In genomic region chr9:6630502-6631206, GRCh38 we compare ENCODE assay signal across 12 cellular contexts. TPM values are rescaled to one million over a fixed set of nuclear protein-coding genes. Genes with fewer than 3 reads are reported as not detected.
A peak's percentile ranks its signal among the peaks of the same experiment; 100 is the strongest.
DNase-seq lines count a peak whose midpoint lies in the region; ATAC-seq, FAIRE-seq and TF ChIP-seq lines count a peak whose summit lies in the region.
"Had no signal": no experiment of that assay in that cellular context is flagged by ENCODE, and none has a peak within 500 bp of the region (broad histone marks: within the 10 kb centered on the region; RNA-seq: fewer than 3 reads in every experiment).

No MANE protein-coding gene starts in this region.

- no peaks in the 10 kb centered on the region for H3K27me3 ChIP-seq in keratinocyte (ENCODE audit: control insufficient read depth, extremely low read depth, insufficient read depth, low read length)
- H3K27me3 ChIP-seq: SJCRH30 had no signal

- H3K4me3 ChIP-seq in keratinocyte (ENCODE audit: control insufficient read depth in 2 of 3, extremely low read depth in 1 of 3, insufficient read depth in 2 of 3, low read depth in 1 of 3, low read length in 3 of 3) = no peak overlapping the region
- H3K4me3 ChIP-seq: SJCRH30 had no signal

- dilution Hi-C loops in keratinocyte (cut with MboI; ENCODE audit: extremely low pct_ligation_motif_present, low sequenced_read_pairs) = no loop called here

- H3K4me1 ChIP-seq in keratinocyte (ENCODE audit: control insufficient read depth, extremely low read depth, insufficient read depth, low read length) = peaks cover 23% of the 10 kb centered on the region
- H3K4me1 ChIP-seq: SJCRH30 had no signal

- peak overlapping the region; percentile 65 for H3K27ac ChIP-seq in keratinocyte (ENCODE audit: control insufficient read depth, insufficient read depth, low read length)
- H3K27ac ChIP-seq: neutrophil, SJCRH30 had no signal

- H3K79me2 ChIP-seq in keratinocyte (ENCODE audit: control insufficient read depth, insufficient read depth, low read length) = no peaks in the 10 kb centered on the region

- TF ChIP-seq CTCF in GM20000 (IDR thresholded peaks at IDR 0.05; ENCODE audit: extremely low read depth, missing control alignments) (no peak), keratinocyte (optimal IDR thresholded peaks at IDR 0.05 in 1 of 3, IDR thresholded peaks at IDR 0.05 in 1 of 3, conservative IDR thresholded peaks at IDR 0.05 in 1 of 3; ENCODE audit: extremely low read depth in 1 of 3, insufficient read depth in 2 of 3, low read length in 3 of 3) (no peak)

- H3K4me2 ChIP-seq in keratinocyte (ENCODE audit: control insufficient read depth, extremely low read depth, insufficient read depth, low read depth, low read length) = peak overlapping the region; percentile 11

- no peak overlapping the region for H2AFZ ChIP-seq in keratinocyte (ENCODE audit: control insufficient read depth, low read length)

- H3K9me3 ChIP-seq in keratinocyte (ENCODE audit: control insufficient read depth, low read depth, low read length) = no peaks in the 10 kb centered on the region
- H3K9me3 ChIP-seq: neutrophil, SJCRH30 had no signal

- no peak for FAIRE-seq in keratinocyte (lab: Jason Lieb, UNC)

- no peak overlapping the region for H3K9ac ChIP-seq in keratinocyte (ENCODE audit: control insufficient read depth, extremely low read depth, insufficient read depth, low read length)

- no peaks in the 10 kb centered on the region for H4K20me1 ChIP-seq in keratinocyte (ENCODE audit: control insufficient read depth, extremely low read depth, insufficient read depth, low read length)

- ATAC-seq in GM18499 (IDR thresholded peaks at IDR 0.05; ENCODE audit: insufficient read depth, unreplicated experiment) (peak; percentile 37), HG03342 (IDR thresholded peaks at IDR 0.05; ENCODE audit: unreplicated experiment) (peak; percentile 59), HG03175 (IDR thresholded peaks at IDR 0.05; ENCODE audit: unreplicated experiment) (no peak), GM21717 (IDR thresholded peaks at IDR 0.05; ENCODE audit: unreplicated experiment) (no peak)

- no peaks in the 10 kb centered on the region for H3K9me1 ChIP-seq in keratinocyte (ENCODE audit: control insufficient read depth, extremely low read depth, insufficient read depth, low read length)

- no peaks in the 10 kb centered on the region for H3K36me3 ChIP-seq in keratinocyte (ENCODE audit: control insufficient read depth in 2 of 2, extremely low read depth in 1 of 2, insufficient read depth in 2 of 2, low read length in 2 of 2)
- H3K36me3 ChIP-seq: neutrophil, SJCRH30 had no signal

- DNase-seq in GM20000 (ENCODE audit: low spot score) = peak; percentile 54
- DNase-seq in keratinocyte (ENCODE audit: low read depth, low spot score) = no peak
- no peak for DNase-seq in activated CD4-positive, alpha-beta T cell treated with anti-CD3 and anti-CD28 coated beads, Interleukin-2, amount 50 U/mL, for 4 hours
- no peak for DNase-seq in NCI-H2081 (lab: John Stamatoyannopoulos, UW)
- DNase-seq: cortex of kidney, NCI-H1694, SJCRH30 had no signal

RNA-seq across cellular contexts. Expression of gene GLDC, which starts 14.9 kb away (rescaled TPM):
- polyA plus RNA-seq in keratinocyte = 0.64 to 1.1 TPM (median 0.69 TPM) in 3 replicates
- not detected for polyA plus RNA-seq in keratinocyte (2011; ENCODE audit: low read depth)
- polyA plus RNA-seq in keratinocyte (2011; cell fraction: cytosol; rRNA removed) = 0.38 and 0.97 TPM in 2 replicates
- polyA plus RNA-seq in keratinocyte (2011; cell fraction: nucleus; rRNA removed) = 0.71 and 0.99 TPM in 2 replicates
- 0.92 TPM in 1 of 2 replicates, not detected in the other for polyA plus RNA-seq in keratinocyte (2012; ENCODE audit: low replicate concordance)
- 0.66 to 4.7 TPM (median 1.8 TPM) in 3 replicates for polyA minus RNA-seq in keratinocyte
- polyA minus RNA-seq in keratinocyte (2011; cell fraction: cytosol; rRNA and poly(A)+ RNA removed) = 1.2 TPM
- polyA minus RNA-seq in keratinocyte (2011; cell fraction: nucleus; rRNA and poly(A)+ RNA removed) = 1.1 and 2.0 TPM in 2 replicates

Comparison
In these comparisons a context has a peak if more than half of its experiments do, and no peak if none do; other contexts are left out.
1. ATAC-seq: peak in GM18499 (single experiment) and HG03342 (single experiment); none in HG03175 (single experiment) and GM21717 (single experiment).